1 cellular context compared by ENCODE assay signal in the genomic region with DNA sequence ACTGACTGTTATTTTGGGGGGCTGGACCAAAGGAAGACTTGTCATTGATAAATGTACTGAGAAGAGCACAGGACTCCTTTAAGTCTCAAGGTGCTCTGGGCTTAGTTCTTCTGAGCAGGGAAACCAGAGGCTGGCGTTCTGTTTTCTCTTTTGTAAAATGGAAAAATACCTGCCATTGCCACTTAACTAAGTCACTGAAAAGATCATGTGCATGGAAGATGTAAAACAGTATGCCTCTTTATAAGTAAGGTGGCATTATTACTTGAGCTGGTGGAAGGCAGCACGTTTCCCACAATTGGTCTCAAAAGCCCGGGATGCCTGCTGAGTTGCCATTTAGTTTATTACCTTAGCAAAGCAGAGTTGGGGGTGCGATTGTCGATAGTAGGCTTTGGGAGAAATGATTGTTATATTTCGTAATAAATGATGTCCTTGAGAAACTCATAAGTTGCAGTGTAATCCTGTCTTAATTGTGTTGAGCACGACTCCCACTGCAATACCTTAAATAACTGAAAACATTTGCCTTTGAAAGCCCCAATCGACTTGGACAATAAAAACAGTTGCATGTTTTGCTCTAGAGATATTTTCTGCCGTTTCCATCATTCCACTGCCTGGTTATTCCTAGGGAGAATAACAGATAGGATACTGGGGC.
A peak's percentile ranks its signal among the peaks of the same experiment; 100 is the strongest.
TF ChIP-seq lines count a peak whose summit lies in the region.

No MANE protein-coding gene starts in this region.

TF ChIP-seq in K562, 482 proteins besides CTCF, POLR2A, EP300 and RAD21 (continued from another document):
- TF ChIP-seq, protein P1, sequence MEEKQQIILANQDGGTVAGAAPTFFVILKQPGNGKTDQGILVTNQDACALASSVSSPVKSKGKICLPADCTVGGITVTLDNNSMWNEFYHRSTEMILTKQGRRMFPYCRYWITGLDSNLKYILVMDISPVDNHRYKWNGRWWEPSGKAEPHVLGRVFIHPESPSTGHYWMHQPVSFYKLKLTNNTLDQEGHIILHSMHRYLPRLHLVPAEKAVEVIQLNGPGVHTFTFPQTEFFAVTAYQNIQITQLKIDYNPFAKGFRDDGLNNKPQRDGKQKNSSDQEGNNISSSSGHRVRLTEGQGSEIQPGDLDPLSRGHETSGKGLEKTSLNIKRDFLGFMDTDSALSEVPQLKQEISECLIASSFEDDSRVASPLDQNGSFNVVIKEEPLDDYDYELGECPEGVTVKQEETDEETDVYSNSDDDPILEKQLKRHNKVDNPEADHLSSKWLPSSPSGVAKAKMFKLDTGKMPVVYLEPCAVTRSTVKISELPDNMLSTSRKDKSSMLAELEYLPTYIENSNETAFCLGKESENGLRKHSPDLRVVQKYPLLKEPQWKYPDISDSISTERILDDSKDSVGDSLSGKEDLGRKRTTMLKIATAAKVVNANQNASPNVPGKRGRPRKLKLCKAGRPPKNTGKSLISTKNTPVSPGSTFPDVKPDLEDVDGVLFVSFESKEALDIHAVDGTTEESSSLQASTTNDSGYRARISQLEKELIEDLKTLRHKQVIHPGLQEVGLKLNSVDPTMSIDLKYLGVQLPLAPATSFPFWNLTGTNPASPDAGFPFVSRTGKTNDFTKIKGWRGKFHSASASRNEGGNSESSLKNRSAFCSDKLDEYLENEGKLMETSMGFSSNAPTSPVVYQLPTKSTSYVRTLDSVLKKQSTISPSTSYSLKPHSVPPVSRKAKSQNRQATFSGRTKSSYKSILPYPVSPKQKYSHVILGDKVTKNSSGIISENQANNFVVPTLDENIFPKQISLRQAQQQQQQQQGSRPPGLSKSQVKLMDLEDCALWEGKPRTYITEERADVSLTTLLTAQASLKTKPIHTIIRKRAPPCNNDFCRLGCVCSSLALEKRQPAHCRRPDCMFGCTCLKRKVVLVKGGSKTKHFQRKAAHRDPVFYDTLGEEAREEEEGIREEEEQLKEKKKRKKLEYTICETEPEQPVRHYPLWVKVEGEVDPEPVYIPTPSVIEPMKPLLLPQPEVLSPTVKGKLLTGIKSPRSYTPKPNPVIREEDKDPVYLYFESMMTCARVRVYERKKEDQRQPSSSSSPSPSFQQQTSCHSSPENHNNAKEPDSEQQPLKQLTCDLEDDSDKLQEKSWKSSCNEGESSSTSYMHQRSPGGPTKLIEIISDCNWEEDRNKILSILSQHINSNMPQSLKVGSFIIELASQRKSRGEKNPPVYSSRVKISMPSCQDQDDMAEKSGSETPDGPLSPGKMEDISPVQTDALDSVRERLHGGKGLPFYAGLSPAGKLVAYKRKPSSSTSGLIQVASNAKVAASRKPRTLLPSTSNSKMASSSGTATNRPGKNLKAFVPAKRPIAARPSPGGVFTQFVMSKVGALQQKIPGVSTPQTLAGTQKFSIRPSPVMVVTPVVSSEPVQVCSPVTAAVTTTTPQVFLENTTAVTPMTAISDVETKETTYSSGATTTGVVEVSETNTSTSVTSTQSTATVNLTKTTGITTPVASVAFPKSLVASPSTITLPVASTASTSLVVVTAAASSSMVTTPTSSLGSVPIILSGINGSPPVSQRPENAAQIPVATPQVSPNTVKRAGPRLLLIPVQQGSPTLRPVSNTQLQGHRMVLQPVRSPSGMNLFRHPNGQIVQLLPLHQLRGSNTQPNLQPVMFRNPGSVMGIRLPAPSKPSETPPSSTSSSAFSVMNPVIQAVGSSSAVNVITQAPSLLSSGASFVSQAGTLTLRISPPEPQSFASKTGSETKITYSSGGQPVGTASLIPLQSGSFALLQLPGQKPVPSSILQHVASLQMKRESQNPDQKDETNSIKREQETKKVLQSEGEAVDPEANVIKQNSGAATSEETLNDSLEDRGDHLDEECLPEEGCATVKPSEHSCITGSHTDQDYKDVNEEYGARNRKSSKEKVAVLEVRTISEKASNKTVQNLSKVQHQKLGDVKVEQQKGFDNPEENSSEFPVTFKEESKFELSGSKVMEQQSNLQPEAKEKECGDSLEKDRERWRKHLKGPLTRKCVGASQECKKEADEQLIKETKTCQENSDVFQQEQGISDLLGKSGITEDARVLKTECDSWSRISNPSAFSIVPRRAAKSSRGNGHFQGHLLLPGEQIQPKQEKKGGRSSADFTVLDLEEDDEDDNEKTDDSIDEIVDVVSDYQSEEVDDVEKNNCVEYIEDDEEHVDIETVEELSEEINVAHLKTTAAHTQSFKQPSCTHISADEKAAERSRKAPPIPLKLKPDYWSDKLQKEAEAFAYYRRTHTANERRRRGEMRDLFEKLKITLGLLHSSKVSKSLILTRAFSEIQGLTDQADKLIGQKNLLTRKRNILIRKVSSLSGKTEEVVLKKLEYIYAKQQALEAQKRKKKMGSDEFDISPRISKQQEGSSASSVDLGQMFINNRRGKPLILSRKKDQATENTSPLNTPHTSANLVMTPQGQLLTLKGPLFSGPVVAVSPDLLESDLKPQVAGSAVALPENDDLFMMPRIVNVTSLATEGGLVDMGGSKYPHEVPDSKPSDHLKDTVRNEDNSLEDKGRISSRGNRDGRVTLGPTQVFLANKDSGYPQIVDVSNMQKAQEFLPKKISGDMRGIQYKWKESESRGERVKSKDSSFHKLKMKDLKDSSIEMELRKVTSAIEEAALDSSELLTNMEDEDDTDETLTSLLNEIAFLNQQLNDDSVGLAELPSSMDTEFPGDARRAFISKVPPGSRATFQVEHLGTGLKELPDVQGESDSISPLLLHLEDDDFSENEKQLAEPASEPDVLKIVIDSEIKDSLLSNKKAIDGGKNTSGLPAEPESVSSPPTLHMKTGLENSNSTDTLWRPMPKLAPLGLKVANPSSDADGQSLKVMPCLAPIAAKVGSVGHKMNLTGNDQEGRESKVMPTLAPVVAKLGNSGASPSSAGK (IDR thresholded peaks at IDR 0.05), result no peak
- TF ChIP-seq TBP (optimal IDR thresholded peaks at IDR 0.05; ENCODE audit: low read depth, low read length) (no peak), ATF4 (CRISPR knock-in tag; IDR thresholded peaks at IDR 0.05) (no peak), ZNF347 (CRISPR knock-in tag; IDR thresholded peaks at IDR 0.05; ENCODE audit: low read depth) (no peak), ELF2 (CRISPR knock-in tag; IDR thresholded peaks at IDR 0.05) (0 out of 2 replicates have a peak, but pooled peaks have one; percentile 33), ESRRB (CRISPR knock-in tag; IDR thresholded peaks at IDR 0.05; ENCODE audit: borderline replicate concordance) (no peak)
